Comparison of ENCODE assay signal across 10 cellular contexts in the genomic region with DNA sequence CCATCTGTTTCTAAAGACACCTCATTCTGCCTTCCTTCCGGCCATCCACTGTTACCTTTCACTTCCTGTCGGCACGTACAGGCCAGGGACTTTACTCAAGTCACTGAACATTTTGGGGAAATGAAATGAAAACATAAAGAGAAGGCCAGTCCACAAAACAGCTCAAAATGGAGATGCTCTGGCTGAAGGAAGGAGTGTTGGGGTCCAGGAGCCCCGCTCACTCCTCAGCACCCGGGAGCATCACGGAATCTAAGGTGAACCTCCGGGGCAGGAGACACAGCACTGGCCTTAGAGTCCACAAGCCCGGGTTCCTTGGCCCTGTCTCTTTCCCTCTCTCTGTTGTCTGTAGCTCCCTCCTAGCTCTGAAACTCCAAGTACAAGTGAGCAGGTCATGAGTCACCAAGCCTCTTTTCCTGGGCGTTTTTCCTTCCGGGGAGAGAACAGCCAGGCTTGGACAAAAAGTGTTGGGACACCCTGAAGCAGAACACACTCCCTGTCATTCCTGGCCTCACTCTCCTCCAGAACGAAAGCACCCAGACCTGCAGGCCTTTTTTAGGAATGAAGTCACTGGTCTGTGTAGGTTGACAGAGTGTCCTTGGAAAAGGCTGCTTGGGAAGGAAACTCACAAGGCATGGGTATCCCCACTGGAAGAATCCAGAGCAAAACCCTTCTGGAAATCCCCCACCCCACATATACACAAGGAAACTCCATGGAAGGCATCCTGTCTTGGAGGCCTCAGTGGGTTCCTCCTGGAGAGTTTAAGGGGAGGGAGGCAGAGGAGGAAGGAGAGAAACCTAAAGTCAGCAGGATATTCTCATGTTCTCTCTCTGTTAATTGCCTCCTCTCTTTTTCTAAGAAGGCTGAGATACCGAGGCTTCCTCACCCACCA.
A peak's percentile ranks its signal among the peaks of the same experiment; 100 is the strongest.
DNase-seq lines count a peak whose midpoint lies in the region; ATAC-seq and TF ChIP-seq lines count a peak whose summit lies in the region.
"Had no signal": no experiment of that assay in that cellular context is flagged by ENCODE, and none has a peak within 500 bp of the region (broad histone marks: within the 10 kb centered on the region; RNA-seq: fewer than 3 reads in every experiment).

No MANE protein-coding gene starts in this region.

- H3K9ac ChIP-seq in skeletal muscle satellite cell (ENCODE audit: low read depth, low read length): peak overlapping the region; percentile 97

- peaks cover 0 to 74% of the 10 kb centered on the region in 2 donors for H3K4me1 ChIP-seq in right atrium auricular region
- peaks cover 92% of the 10 kb centered on the region for H3K4me1 ChIP-seq in skeletal muscle satellite cell (ENCODE audit: control insufficient read depth, insufficient read depth, low read length)

- no peak for ATAC-seq in HG03571 (IDR thresholded peaks at IDR 0.05; ENCODE audit: unreplicated experiment)

- no peak for TF ChIP-seq CTCF in GM12865 (IDR thresholded peaks at IDR 0.05; ENCODE audit: insufficient read depth, low read depth, low read length, missing control alignments)
- TF ChIP-seq CTCF in right atrium auricular region (IDR thresholded peaks at IDR 0.05): no peak

- H3K27me3 ChIP-seq in right atrium auricular region: no peaks in the 10 kb centered on the region
- no peaks in the 10 kb centered on the region for H3K27me3 ChIP-seq in skeletal muscle satellite cell (ENCODE audit: control insufficient read depth, insufficient read depth, low read length)

- H3K9me3 ChIP-seq in right atrium auricular region (no peaks in the 10 kb centered on the region), skeletal muscle satellite cell (replicated peaks; ENCODE audit: low read length) (no peaks in the 10 kb centered on the region)

- H3K4me2 ChIP-seq in skeletal muscle satellite cell (ENCODE audit: low read length): peak overlapping the region; percentile 66

- no peak overlapping the region for H3K4me3 ChIP-seq in GM12865 (ENCODE audit: low read depth, low read length)
- no peak overlapping the region for H3K4me3 ChIP-seq in right atrium auricular region
- H3K4me3 ChIP-seq in skeletal muscle satellite cell (ENCODE audit: low read length): peak overlapping the region; percentile 48

- H3K36me3 ChIP-seq in right atrium auricular region: no peaks in the 10 kb centered on the region
- no peaks in the 10 kb centered on the region for H3K36me3 ChIP-seq in skeletal muscle satellite cell (ENCODE audit: insufficient read depth, low read length)

- H3K27ac ChIP-seq in right atrium auricular region: peak overlapping the region; percentile 87 to 97

- DNase-seq in GM12865 (ENCODE audit: low read depth): peak; percentile 15
- peak; percentile 62 for DNase-seq in amniotic stem cell (lab: John Stamatoyannopoulos, UW)
- peak; percentile 95 for DNase-seq in right atrium auricular region (ENCODE audit: low spot score)
- no peak for DNase-seq in SIG-M5 (lab: John Stamatoyannopoulos, UW)
- DNase-seq in activated effector memory CD4-positive, alpha-beta T cell treated with anti-CD3 and anti-CD28 coated beads, Interleukin-2, amount 50 U/mL, for 16 hours: no peak
- no peak for DNase-seq in pons (ENCODE audit: low spot score)
- DNase-seq: activated naive CD4-positive, alpha-beta T cell treated with anti-CD3 and anti-CD28 coated beads for 36 hours; NCI-H2171 had no signal

Comparison
In these comparisons a context has a peak if more than half of its experiments do, and no peak if none do; other contexts are left out.
1. DNase-seq: peak in GM12865 (single experiment), amniotic stem cell (single experiment) and right atrium auricular region (single experiment); none in SIG-M5 (single experiment), activated effector memory CD4-positive, alpha-beta T cell treated with anti-CD3 and anti-CD28 coated beads, Interleukin-2, amount 50 U/mL, for 16 hours (single experiment) and pons (single experiment).